In genomic region chr2:196143641-196144236, GRCh38 we compare ENCODE assay signal across 13 cellular contexts. TPM values are rescaled to one million over a fixed set of nuclear protein-coding genes. Genes with fewer than 3 reads are reported as not detected.
A peak's percentile ranks its signal among the peaks of the same experiment; 100 is the strongest.
DNase-seq lines count a peak whose midpoint lies in the region; ATAC-seq and TF ChIP-seq lines count a peak whose summit lies in the region.
"Had no signal": no experiment of that assay in that cellular context is flagged by ENCODE, and none has a peak within 500 bp of the region (broad histone marks: within the 10 kb centered on the region; RNA-seq: fewer than 3 reads in every experiment).

No MANE protein-coding gene starts in this region.

- intact Hi-C loops in IMR-90 (cut with micrococcal nuclease), result no loop called here

- H3K4ac ChIP-seq in IMR-90 (ENCODE audit: low read depth, low read length), result no peak overlapping the region

- H3K4me3 ChIP-seq in CD8-positive, alpha-beta memory T cell (ENCODE audit: low read length), result no peak overlapping the region
- no peak overlapping the region for H3K4me3 ChIP-seq in IMR-90 (ENCODE audit: insufficient read depth, low read depth, low read length)
- H3K4me3 ChIP-seq: suprapubic skin had no signal

- no peaks in the 10 kb centered on the region for H3K9me3 ChIP-seq in CD8-positive, alpha-beta memory T cell (ENCODE audit: low read length)
- no peaks in the 10 kb centered on the region for H3K9me3 ChIP-seq in IMR-90 (ENCODE audit: control insufficient read depth, insufficient read depth, low read length)
- H3K9me3 ChIP-seq: suprapubic skin had no signal

- peaks cover 12 to 83% (median 41%) of the 10 kb centered on the region in 3 donors for H3K36me3 Mint-ChIP-seq in CD8-positive, alpha-beta memory T cell
- peaks cover 64% of the 10 kb centered on the region for H3K36me3 Mint-ChIP-seq in activated naive CD8-positive, alpha-beta T cell treated with anti-CD3 and anti-CD28 coated beads, Interleukin-2, amount 10 ng/mL, durations not matched to agents 7 days and 5 days
- peaks cover 25 to 28% of the 10 kb centered on the region in 2 donors for H3K36me3 Mint-ChIP-seq in naive B cell

- CTCF ChIA-PET in CD8-positive, alpha-beta memory T cell (lab: Charles Lee), result interaction anchor here (1.0 to 2.9 kb wide), 7 partner anchors 9 to 193 kb away, joined by 3 to 10 read pairs (median 3); partner anchors contain the start of genes DNAH7 and STK17B
- CTCF ChIA-PET in IMR-90 (lab: Yijun Ruan, JAX), result interaction anchor here (0.6 to 1.0 kb wide), 2 partner anchors 12 to 193 kb away, joined by 3 to 4 read pairs; no protein-coding TSS in a partner anchor

- no peak overlapping the region for H3K56ac ChIP-seq in IMR-90 (ENCODE audit: extremely low read depth, insufficient read depth, low read length)

- no CpG with 5 or more reads among the region's 7 CpGs for WGBS in IMR-90 (ENCODE audit: extremely low coverage in 2 of 2, insufficient read length in 1 of 2), 2 experiments

- peak in 1 of 5 donors; percentile 4 for DNase-seq in CD8-positive, alpha-beta memory T cell
- DNase-seq in IMR-90, result peak; percentile 45
- no peak for DNase-seq in activated naive CD8-positive, alpha-beta T cell treated with anti-CD3 and anti-CD28 coated beads, Interleukin-2, amount 10 ng/mL, durations not matched to agents 7 days and 5 days
- DNase-seq in naive B cell, result no peak
- DNase-seq in NCI-H82 treated with DMSO at 0.1 percent for 48 hours (lab: John Stamatoyannopoulos, UW; ENCODE audit: unreplicated experiment), result no peak
- DNase-seq: cerebellar nuclear complex, NCI-H226, OCI-M1, T1000 had no signal

- H3K9me3 Mint-ChIP-seq in CD8-positive, alpha-beta memory T cell, result no peaks in the 10 kb centered on the region
- H3K9me3 Mint-ChIP-seq in activated naive CD8-positive, alpha-beta T cell treated with anti-CD3 and anti-CD28 coated beads, Interleukin-2, amount 10 ng/mL, durations not matched to agents 7 days and 5 days, result no peaks in the 10 kb centered on the region
- no peaks in the 10 kb centered on the region for H3K9me3 Mint-ChIP-seq in naive B cell

- H3K23ac ChIP-seq in IMR-90 (ENCODE audit: low read depth, low read length), result no peak overlapping the region

- ATAC-seq in IMR-90 (ENCODE audit: low read depth) (peak; percentile 21; the same call in 1 of the 2 replicates), naive B cell (ENCODE audit: low read depth in 2 of 2) (no peak), HG02840 (IDR thresholded peaks at IDR 0.05; ENCODE audit: low FRiP score, unreplicated experiment) (no peak), HG02678 (IDR thresholded peaks at IDR 0.05; ENCODE audit: unreplicated experiment) (no peak)
- no peak for ATAC-seq in activated naive CD8-positive, alpha-beta T cell treated with anti-CD3 and anti-CD28 coated beads, Interleukin-2, amount 10 ng/mL, durations not matched to agents 7 days and 5 days (ENCODE audit: low read depth)

- BruUV-seq in IMR-90 (replicated peaks; lab: Mats Ljungman, UMichigan), result no TSS peak

- in situ Hi-C loops in IMR-90 (cut with MboI; ENCODE audit: low sequenced_read_pairs), result no loop called here

- H3K27me3 Mint-ChIP-seq in CD8-positive, alpha-beta memory T cell, result no peaks in the 10 kb centered on the region
- no peaks in the 10 kb centered on the region for H3K27me3 Mint-ChIP-seq in activated naive CD8-positive, alpha-beta T cell treated with anti-CD3 and anti-CD28 coated beads, Interleukin-2, amount 10 ng/mL, durations not matched to agents 7 days and 5 days
- no peaks in the 10 kb centered on the region for H3K27me3 Mint-ChIP-seq in naive B cell

- H3K79me1 ChIP-seq in IMR-90 (ENCODE audit: low read depth in 1 of 2, low read length in 2 of 2), result peaks cover 3 to 44% of the 10 kb centered on the region in 2 experiments

- no peak overlapping the region for H2BK120ac ChIP-seq in IMR-90 (ENCODE audit: low read depth, low read length)

- no peak for TF ChIP-seq POLR2A in IMR-90 (IDR thresholded peaks at IDR 0.05; ENCODE audit: low read depth, low read length)

- no peak overlapping the region for H2AFZ ChIP-seq in IMR-90 (replicated peaks; ENCODE audit: low read length, poor library complexity)

- H3K9ac ChIP-seq in IMR-90 (ENCODE audit: low read depth, low read length), result no peak overlapping the region

- H3K4me1 Mint-ChIP-seq in CD8-positive, alpha-beta memory T cell, result peaks cover 61 to 85% (median 82%) of the 10 kb centered on the region in 3 donors
- H3K4me1 Mint-ChIP-seq in activated naive CD8-positive, alpha-beta T cell treated with anti-CD3 and anti-CD28 coated beads, Interleukin-2, amount 10 ng/mL, durations not matched to agents 7 days and 5 days, result peaks cover 72% of the 10 kb centered on the region
- peaks cover 24 to 61% (median 28%) of the 10 kb centered on the region in 3 donors for H3K4me1 Mint-ChIP-seq in naive B cell

- no peak overlapping the region for H2AK5ac ChIP-seq in IMR-90 (ENCODE audit: low read depth, low read length)

- H3K9me1 ChIP-seq in IMR-90 (ENCODE audit: insufficient read depth, low read length), result no peaks in the 10 kb centered on the region

- TF ChIP-seq CTCF in IMR-90 (conservative IDR thresholded peaks at IDR 0.05; ENCODE audit: low read depth, low read length), result no peak

- H2BK15ac ChIP-seq in IMR-90 (ENCODE audit: low read depth, low read length), result no peak overlapping the region; the same call in 2 of the 3 replicates

- no peak overlapping the region for H4K8ac ChIP-seq in IMR-90 (ENCODE audit: low read depth in 2 of 2, low read length in 2 of 2)

- no peak overlapping the region for H3K18ac ChIP-seq in IMR-90 (ENCODE audit: low read depth, low read length)

- no peak overlapping the region; the same call in 1 of the 2 replicates for H3K14ac ChIP-seq in IMR-90 (replicated peaks; ENCODE audit: low read depth, low read length)

- TF ChIP-seq RAD21 in IMR-90 (IDR thresholded peaks at IDR 0.05; ENCODE audit: low read length), result no peak

- H3K27ac ChIP-seq in CD8-positive, alpha-beta memory T cell (ENCODE audit: low read depth, low read length), result no peak overlapping the region
- no peak overlapping the region for H3K27ac ChIP-seq in IMR-90 (ENCODE audit: insufficient read depth, low read length)
- H3K27ac ChIP-seq: HL-60, suprapubic skin had no signal

- peaks cover 69% of the 10 kb centered on the region for H3K4me1 ChIP-seq in CD8-positive, alpha-beta memory T cell (ENCODE audit: insufficient read depth, low read length)
- peaks cover 1% of the 10 kb centered on the region for H3K4me1 ChIP-seq in IMR-90 (ENCODE audit: control insufficient read depth, insufficient read depth, low read length)
- H3K4me1 ChIP-seq: suprapubic skin had no signal

- no peak overlapping the region for H4K5ac ChIP-seq in IMR-90 (ENCODE audit: low read depth, low read length)

- H2AK9ac ChIP-seq in IMR-90 (replicated peaks; ENCODE audit: low read depth, low read length, poor library complexity), result no peak overlapping the region

- H3K4me2 ChIP-seq in IMR-90 (ENCODE audit: low read depth, low read length), result no peak overlapping the region

- H3K36me3 ChIP-seq in CD8-positive, alpha-beta memory T cell (ENCODE audit: insufficient read depth, low read length), result peaks cover 46% of the 10 kb centered on the region
- H3K36me3 ChIP-seq in IMR-90 (ENCODE audit: control insufficient read depth, insufficient read depth, low read length), result peaks cover 24% of the 10 kb centered on the region

- H3K27ac Mint-ChIP-seq in CD8-positive, alpha-beta memory T cell, result peak overlapping the region; percentile 3 to 91 (median 69)
- peak overlapping the region; percentile 77 for H3K27ac Mint-ChIP-seq in activated naive CD8-positive, alpha-beta T cell treated with anti-CD3 and anti-CD28 coated beads, Interleukin-2, amount 10 ng/mL, durations not matched to agents 7 days and 5 days
- H3K27ac Mint-ChIP-seq in naive B cell, result peak overlapping the region; percentile 37 to 86 (median 56)

- peak overlapping the region in 5 of 7 donors; percentile 4 to 43 (median 17) for H3K4me3 Mint-ChIP-seq in CD8-positive, alpha-beta memory T cell
- peak overlapping the region; percentile 64 for H3K4me3 Mint-ChIP-seq in activated naive CD8-positive, alpha-beta T cell treated with anti-CD3 and anti-CD28 coated beads, Interleukin-2, amount 10 ng/mL, durations not matched to agents 7 days and 5 days
- peak overlapping the region in 5 of 8 donors; percentile 28 to 55 (median 39) for H3K4me3 Mint-ChIP-seq in naive B cell

- no peaks in the 10 kb centered on the region for H3K27me3 ChIP-seq in CD8-positive, alpha-beta memory T cell (ENCODE audit: insufficient read depth, low read length, poor library complexity, severe bottlenecking)
- no peaks in the 10 kb centered on the region for H3K27me3 ChIP-seq in IMR-90 (ENCODE audit: control insufficient read depth, insufficient read depth, low read length)
- H3K27me3 ChIP-seq: suprapubic skin had no signal

- POLR2A ChIA-PET in CD8-positive, alpha-beta memory T cell (lab: Charles Lee), result interaction anchor here (1.0 to 1.8 kb wide), 4 partner anchors 13 to 57 kb away, joined by 3 to 18 read pairs (median 4); no protein-coding TSS in a partner anchor
- POLR2A ChIA-PET in IMR-90 (lab: Charles Lee; ENCODE audit: unreplicated experiment), result interaction anchor here (0.6 kb wide), 1 partner anchor 141 kb away, joined by 3 read pairs; no protein-coding TSS in a partner anchor
- POLR2A ChIA-PET in activated naive CD8-positive, alpha-beta T cell treated with anti-CD3 and anti-CD28 coated beads, Interleukin-2, amount 10 ng/mL, durations not matched to agents 7 days and 5 days (lab: Charles Lee), result interaction anchor here (0.6 to 2.7 kb wide), 13 partner anchors 9 to 133 kb away, joined by 3 to 17 read pairs (median 8); partner anchors contain the start of gene STK17B

- peaks cover 1% of the 10 kb centered on the region; the same call in 1 of the 2 replicates for H4K20me1 ChIP-seq in IMR-90 (ENCODE audit: insufficient read depth, low read length)

- no peak overlapping the region for H4K91ac ChIP-seq in IMR-90 (ENCODE audit: insufficient read depth, low read depth, low read length)

- H2BK5ac ChIP-seq in IMR-90 (ENCODE audit: low read depth, low read length, poor library complexity, severe bottlenecking), result no peak overlapping the region

- dilution Hi-C loops in IMR-90 (cut with HindIII; ENCODE audit: low sequenced_read_pairs, unreplicated experiment), result no loop called here

- H2BK20ac ChIP-seq in IMR-90 (ENCODE audit: low read depth, low read length), result no peak overlapping the region

TF ChIP-seq in IMR-90, 13 proteins besides CTCF, POLR2A, EP300 and RAD21 (continues in another document):
- TF ChIP-seq CHD1 (IDR thresholded peaks at IDR 0.05; ENCODE audit: low read depth, low read length), result no peak
- TF ChIP-seq RCOR1 (IDR thresholded peaks at IDR 0.05; ENCODE audit: insufficient replicate concordance, low read length), result no peak
- TF ChIP-seq FOS (IDR thresholded peaks at IDR 0.05; ENCODE audit: low read depth, low read length), result no peak

RNA-seq across cellular contexts. Expression of gene STK17B, which starts 27.6 kb away (rescaled TPM):
- 100 to 1,000 TPM; 121 to 130 TPM for total RNA-seq in CD8-positive, alpha-beta memory T cell
- polyA plus RNA-seq in CD8-positive, alpha-beta memory T cell, result 54.6 TPM
- total RNA-seq in IMR-90 (2012; rRNA removed), result 48.9 and 50.3 TPM in 2 replicates
- 5.7 and 7.5 TPM in 2 replicates for polyA plus RNA-seq in IMR-90 (2012; rRNA removed)
- polyA plus RNA-seq in IMR-90 (2012; cell fraction: cytosol; rRNA removed), result 1.3 and 1.5 TPM in 2 replicates
- polyA plus RNA-seq in IMR-90 (2012; cell fraction: nucleus; rRNA removed; ENCODE audit: low replicate concordance), result 1.6 and 9.7 TPM in 2 replicates
- 100 to 1,000 TPM; 476 to 483 TPM for total RNA-seq in activated naive CD8-positive, alpha-beta T cell treated with anti-CD3 and anti-CD28 coated beads, Interleukin-2, amount 10 ng/mL, durations not matched to agents 7 days and 5 days
- 100 to 1,000 TPM in 5 of 6 donors, 10 to 100 TPM in 1; 90.2 to 162 (median 118) TPM for polyA plus RNA-seq in naive B cell (ENCODE audit: low read depth in 6 of 6)
